In genomic region chr4:70113656-70114055, GRCh38 we compare ENCODE assay signal across 6 cellular contexts. TPM values are rescaled to one million over a fixed set of nuclear protein-coding genes. Genes with fewer than 3 reads are reported as not detected.
"Had no signal": no experiment of that assay in that cellular context is flagged by ENCODE, and none has a peak within 500 bp of the region (broad histone marks: within the 10 kb centered on the region; RNA-seq: fewer than 3 reads in every experiment).

No MANE protein-coding gene starts in this region.

- H3K27ac ChIP-seq: HL-60 had no signal

- DNase-seq: IMR-90 had no signal

- FAIRE-seq: HepG2, HTR-8/SVneo, K562 had no signal

- H3K4me3 ChIP-seq: K562 had no signal

RNA-seq across cellular contexts. Expression of gene PRR27, which starts 40.4 kb away (rescaled TPM):
- polyA plus RNA-seq: HepG2, IgD-negative memory B cell, IMR-90, K562 had no signal
